Comparison of ENCODE assay signal across 16 cellular contexts in the genomic region with DNA sequence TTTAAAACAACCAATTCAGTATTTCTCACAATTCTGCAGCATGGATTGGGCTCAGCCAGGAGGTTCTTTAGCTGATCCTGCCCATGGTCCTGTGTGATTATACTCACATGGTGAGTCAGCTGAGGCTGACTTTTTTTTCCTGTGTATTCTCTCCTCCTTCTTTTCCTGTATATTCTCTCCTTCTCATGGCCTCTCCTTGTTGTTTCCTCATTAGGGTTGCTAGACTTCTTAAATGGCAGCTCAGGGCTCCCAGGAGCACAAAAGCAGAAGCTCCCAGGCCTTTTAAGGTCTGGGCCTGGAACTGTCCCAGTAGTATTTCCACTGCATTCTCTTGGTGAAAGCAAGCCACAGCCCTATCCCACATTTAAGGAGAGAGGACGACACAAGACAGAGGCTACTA. TPM values are rescaled to one million over a fixed set of nuclear protein-coding genes. Genes with fewer than 3 reads are reported as not detected.
DNase-seq lines count a peak whose midpoint lies in the region; ATAC-seq, FAIRE-seq and TF ChIP-seq lines count a peak whose summit lies in the region.
"Had no signal": no experiment of that assay in that cellular context is flagged by ENCODE, and none has a peak within 500 bp of the region (broad histone marks: within the 10 kb centered on the region; RNA-seq: fewer than 3 reads in every experiment).

No MANE protein-coding gene starts in this region.

- peaks cover 8% of the 10 kb centered on the region for H3K36me3 ChIP-seq in bronchial epithelial cell (ENCODE audit: control insufficient read depth, insufficient read depth, low read length)
- H3K36me3 ChIP-seq in thyroid gland: peaks cover 7 to 10% of the 10 kb centered on the region in 2 donors

- no peaks in the 10 kb centered on the region for H3K27me3 Mint-ChIP-seq in progenitor cell of endocrine pancreas
- H3K27me3 Mint-ChIP-seq: activated CD4-positive, alpha-beta T cell treated with anti-CD3 and anti-CD28 coated beads, Interleukin-2, amount 10 ng/mL, durations not matched to agents 24 days and 14 days; stimulated activated memory B cell treated with anti-CD40 and anti-IgM and Interleukin-4, amounts not matched to agents 10 μg/mL and 1 μg/mL and 100 μg/mL, for 72 hours had no signal

- no peak for ATAC-seq in HG03135 (IDR thresholded peaks at IDR 0.05; ENCODE audit: unreplicated experiment)
- ATAC-seq: gastroesophageal sphincter; GM12878; left cardiac atrium; stimulated activated memory B cell treated with anti-CD40 and anti-IgM and Interleukin-4, amounts not matched to agents 10 μg/mL and 1 μg/mL and 100 μg/mL, for 72 hours had no signal

- H3K27me3 ChIP-seq in bronchial epithelial cell (ENCODE audit: control insufficient read depth, insufficient read depth, low read length) (no peaks in the 10 kb centered on the region), thyroid gland (no peaks in the 10 kb centered on the region)
- H3K27me3 ChIP-seq: gastroesophageal sphincter had no signal

- H3K9me3 Mint-ChIP-seq in progenitor cell of endocrine pancreas (ENCODE audit: low read depth): no peaks in the 10 kb centered on the region
- H3K9me3 Mint-ChIP-seq: activated CD4-positive, alpha-beta T cell treated with anti-CD3 and anti-CD28 coated beads, Interleukin-2, amount 10 ng/mL, durations not matched to agents 24 days and 14 days; H9; stimulated activated memory B cell treated with anti-CD40 and anti-IgM and Interleukin-4, amounts not matched to agents 10 μg/mL and 1 μg/mL and 100 μg/mL, for 72 hours had no signal

- H3K4me1 ChIP-seq in thyroid gland: peaks cover 40 to 46% of the 10 kb centered on the region in 2 donors

- peaks cover 26% of the 10 kb centered on the region for H3K4me1 Mint-ChIP-seq in progenitor cell of endocrine pancreas (ENCODE audit: low read depth)
- H3K4me1 Mint-ChIP-seq: stimulated activated memory B cell treated with anti-CD40 and anti-IgM and Interleukin-4, amounts not matched to agents 10 μg/mL and 1 μg/mL and 100 μg/mL, for 72 hours had no signal

- TF ChIP-seq CTCF in bronchial epithelial cell (IDR thresholded peaks at IDR 0.05; ENCODE audit: insufficient read depth, low read length, severe bottlenecking) (no peak), progenitor cell of endocrine pancreas (IDR thresholded peaks at IDR 0.05; ENCODE audit: unreplicated experiment) (no peak), thyroid gland (IDR thresholded peaks at IDR 0.05) (no peak)

- DNase-seq in HCEC 1CT: peak; percentile 20
- DNase-seq in RPMI7951 (ENCODE audit: low read depth): peak; percentile 94
- peak; percentile 44 for DNase-seq in bronchial epithelial cell (ENCODE audit: low read depth)
- no peak for DNase-seq in progenitor cell of endocrine pancreas (ENCODE audit: low spot score, unreplicated experiment)
- no peak for DNase-seq in amygdala (lab: John Stamatoyannopoulos, UW)
- no peak for DNase-seq in thyroid gland
- no peak for DNase-seq in pons (ENCODE audit: low spot score)
- DNase-seq: activated CD4-positive, alpha-beta T cell treated with anti-CD3 and anti-CD28 coated beads, Interleukin-2, amount 10 ng/mL, durations not matched to agents 24 days and 14 days; activated gamma-delta T cell; H9; left cardiac atrium had no signal

- H3K4me3 ChIP-seq in bronchial epithelial cell (ENCODE audit: low read depth, low read length): no peak overlapping the region
- H3K4me3 ChIP-seq in thyroid gland (replicated peaks in 1 of 3): no peak overlapping the region
- H3K4me3 ChIP-seq: coronary artery, gastroesophageal sphincter, GM12878 had no signal

- H3K9me3 ChIP-seq in thyroid gland: no peaks in the 10 kb centered on the region
- H3K9me3 ChIP-seq: gastroesophageal sphincter had no signal

- no peak for TF ChIP-seq POLR2A in thyroid gland (IDR thresholded peaks at IDR 0.05)

- no peak overlapping the region for H3K4me3 Mint-ChIP-seq in progenitor cell of endocrine pancreas (ENCODE audit: low read depth)
- H3K4me3 Mint-ChIP-seq: activated CD4-positive, alpha-beta T cell treated with anti-CD3 and anti-CD28 coated beads, Interleukin-2, amount 10 ng/mL, durations not matched to agents 24 days and 14 days; H9; stimulated activated memory B cell treated with anti-CD40 and anti-IgM and Interleukin-4, amounts not matched to agents 10 μg/mL and 1 μg/mL and 100 μg/mL, for 72 hours had no signal

- H3K27ac ChIP-seq in thyroid gland: no peak overlapping the region
- H3K27ac ChIP-seq: coronary artery had no signal

- WGBS in thyroid gland, 2 donors: 86 to 96% methylated on average over 1 of the region's 1 CpG

- peak overlapping the region; percentile 3 for H3K27ac Mint-ChIP-seq in progenitor cell of endocrine pancreas
- H3K27ac Mint-ChIP-seq: activated CD4-positive, alpha-beta T cell treated with anti-CD3 and anti-CD28 coated beads, Interleukin-2, amount 10 ng/mL, durations not matched to agents 24 days and 14 days; stimulated activated memory B cell treated with anti-CD40 and anti-IgM and Interleukin-4, amounts not matched to agents 10 μg/mL and 1 μg/mL and 100 μg/mL, for 72 hours had no signal

- H3K36me3 Mint-ChIP-seq in progenitor cell of endocrine pancreas (ENCODE audit: insufficient read depth): peaks cover 24% of the 10 kb centered on the region
- H3K36me3 Mint-ChIP-seq: stimulated activated memory B cell treated with anti-CD40 and anti-IgM and Interleukin-4, amounts not matched to agents 10 μg/mL and 1 μg/mL and 100 μg/mL, for 72 hours had no signal

- FAIRE-seq in bronchial epithelial cell (lab: Jason Lieb, UNC): no peak
- FAIRE-seq: GM12878 had no signal

- intact Hi-C loops in thyroid gland (cut with DNase I): no loop called here

RNA-seq across cellular contexts. Expression of gene VANGL1, which starts 26.8 kb away (rescaled TPM):
- 21.0 and 21.9 TPM in 2 replicates for total RNA-seq in RPMI7951 (2014; rRNA removed; shearing (Covaris generic))
- total RNA-seq in bronchial epithelial cell (10.5 and 15.3 TPM in 2 replicates), progenitor cell of endocrine pancreas (22.9 and 25.8 TPM in 2 replicates), thyroid gland (10 to 100 TPM; 10.9 to 22.8 (median 14.8) TPM)

Comparison
In these comparisons a context has a peak if more than half of its experiments do, and no peak if none do; other contexts are left out.
1. DNase-seq: peak in HCEC 1CT (single experiment), RPMI7951 (single experiment) and bronchial epithelial cell (single experiment); none in progenitor cell of endocrine pancreas (single experiment), amygdala (0 of 56), thyroid gland (0 of 2) and pons (single experiment).